Comparison of ENCODE assay signal across 8 cellular contexts in the genomic region with DNA sequence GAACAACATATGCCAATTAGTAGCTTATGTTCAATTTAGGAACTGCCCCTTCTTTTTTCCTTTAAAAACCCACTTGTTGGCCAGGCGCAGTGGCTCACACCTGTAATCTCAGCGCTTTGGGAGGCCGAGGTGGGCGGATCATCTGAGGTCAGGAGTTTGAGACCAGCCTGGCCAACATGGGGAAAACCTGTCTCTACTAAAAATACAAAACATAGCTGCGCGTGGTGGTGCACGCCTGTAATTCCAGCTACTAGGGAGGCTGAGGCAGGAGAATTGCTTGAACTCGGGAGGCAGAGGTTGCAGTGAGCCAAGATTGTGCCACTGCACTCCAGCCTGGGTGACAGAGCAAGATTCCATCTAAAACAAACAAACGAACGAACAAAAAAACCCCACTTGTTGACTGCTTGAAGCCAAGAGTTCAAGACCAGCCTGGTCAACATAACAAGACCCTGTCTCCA. TPM values are rescaled to one million over a fixed set of nuclear protein-coding genes. Genes with fewer than 3 reads are reported as not detected.
DNase-seq lines count a peak whose midpoint lies in the region; ATAC-seq and TF ChIP-seq lines count a peak whose summit lies in the region.
"Not testable (repeated sequence)": the region's sequence is repeated elsewhere in the genome, so short reads cannot be mapped to it uniquely, and the experiment has no call there.

No MANE protein-coding gene starts in this region.

- peaks cover 58% of the 10 kb centered on the region for H3K4me1 Mint-ChIP-seq in dendritic cell treated with granulocyte-macrophage colony-stimulating factor and Interleukin-4, amounts not matched to agents 40 ng/mL and 50 ng/mL, for 4 days (ENCODE audit: low read depth)

- H3K27ac Mint-ChIP-seq in dendritic cell treated with granulocyte-macrophage colony-stimulating factor and Interleukin-4, amounts not matched to agents 40 ng/mL and 50 ng/mL, for 4 days, result peak overlapping the region; percentile 75

- not testable (repeated sequence) for TF ChIP-seq CTCF in OCI-LY7 (conservative IDR thresholded peaks at IDR 0.05; ENCODE audit: low read length)

- ATAC-seq in GM19025 (IDR thresholded peaks at IDR 0.05; ENCODE audit: low read depth, unreplicated experiment) (peak; percentile 7), GM19467 (IDR thresholded peaks at IDR 0.05; ENCODE audit: unreplicated experiment) (peak; percentile 15), HG02571 (IDR thresholded peaks at IDR 0.05; ENCODE audit: unreplicated experiment) (peak; percentile 8), HG02884 (IDR thresholded peaks at IDR 0.05; ENCODE audit: unreplicated experiment) (peak; percentile 7), HG03439 (IDR thresholded peaks at IDR 0.05; ENCODE audit: unreplicated experiment) (peak; percentile 8)

- DNase-seq in OCI-LY7 (ENCODE audit: low spot score), result not testable (repeated sequence)

- H3K9me3 Mint-ChIP-seq in dendritic cell treated with granulocyte-macrophage colony-stimulating factor and Interleukin-4, amounts not matched to agents 40 ng/mL and 50 ng/mL, for 4 days, result not testable (repeated sequence)

- H3K27me3 ChIP-seq in BLaER1, result not testable (repeated sequence)

- not testable (repeated sequence) for H3K4me3 ChIP-seq in BLaER1
- peak overlapping the region; percentile 45 for H3K4me3 ChIP-seq in OCI-LY7 (ENCODE audit: low read depth, low read length, poor library complexity, severe bottlenecking)

- POLR2A ChIA-PET in OCI-LY7 (lab: Charles Lee), result interaction anchor here (0.7 to 2.9 kb wide), 15 partner anchors 15 to 1147 kb away, joined by 3 to 14 read pairs (median 8); a partner anchor contains a TSS

- H3K27me3 Mint-ChIP-seq in dendritic cell treated with granulocyte-macrophage colony-stimulating factor and Interleukin-4, amounts not matched to agents 40 ng/mL and 50 ng/mL, for 4 days, result not testable (repeated sequence)

- H3K36me3 Mint-ChIP-seq in dendritic cell treated with granulocyte-macrophage colony-stimulating factor and Interleukin-4, amounts not matched to agents 40 ng/mL and 50 ng/mL, for 4 days (ENCODE audit: low read depth), result not testable (repeated sequence)

- not testable (repeated sequence) for H3K9me2 ChIP-seq in OCI-LY7 (ENCODE audit: insufficient read depth, low read length)

- H3K4me1 ChIP-seq in BLaER1 (peaks cover 16% of the 10 kb centered on the region), OCI-LY7 (ENCODE audit: insufficient read depth, low read length, poor library complexity, severe bottlenecking) (peaks cover 92% of the 10 kb centered on the region)

- H3K9me3 ChIP-seq in BLaER1, result peaks cover 15% of the 10 kb centered on the region
- peaks cover 24% of the 10 kb centered on the region for H3K9me3 ChIP-seq in OCI-LY7 (ENCODE audit: low read length)

- peak overlapping the region; percentile 56; the same call in 1 of the 2 replicates for H2AFZ ChIP-seq in OCI-LY7 (ENCODE audit: low read length)

- H3K4me2 ChIP-seq in BLaER1 (peak overlapping the region; percentile 59), OCI-LY7 (ENCODE audit: low read length) (peak overlapping the region; percentile 66)

- CTCF ChIA-PET in OCI-LY7 (lab: Charles Lee; ENCODE audit: unreplicated experiment), result interaction anchor here (0.8 to 1.9 kb wide), 2 partner anchors 56 to 171 kb away, joined by 3 to 5 read pairs; no protein-coding TSS in a partner anchor

- H3K9ac ChIP-seq in BLaER1, result not testable (repeated sequence)

- not testable (repeated sequence) for H3K4me3 Mint-ChIP-seq in dendritic cell treated with granulocyte-macrophage colony-stimulating factor and Interleukin-4, amounts not matched to agents 40 ng/mL and 50 ng/mL, for 4 days

- not testable (repeated sequence) for H3K79me2 ChIP-seq in OCI-LY7 (ENCODE audit: insufficient read depth, low read depth, low read length)

- H3K27ac ChIP-seq in BLaER1, result not testable (repeated sequence)
- H3K27ac ChIP-seq in OCI-LY7 (ENCODE audit: low read depth, low read length, poor library complexity, severe bottlenecking), result peak overlapping the region; percentile 96

- BruUV-seq in OCI-LY7 (replicated peaks; lab: Mats Ljungman, UMichigan), result not testable (repeated sequence)

- not testable (repeated sequence) for H4K20me1 ChIP-seq in BLaER1; OCI-LY7 (ENCODE audit: insufficient read depth, low read length)

- intact Hi-C loops in OCI-LY7 (cut with micrococcal nuclease; ENCODE audit: unreplicated experiment), result loop anchor here (1.0 to 2.0 kb wide), 2 partner anchors 14 to 40 kb away; no protein-coding TSS in a partner anchor
- intact Hi-C loops in dendritic cell treated with granulocyte-macrophage colony-stimulating factor and Interleukin-4, amounts not matched to agents 40 ng/mL and 50 ng/mL, for 4 days (cut with micrococcal nuclease), result not testable (repeated sequence)

- H3K36me3 ChIP-seq in BLaER1, result not testable (repeated sequence)
- H3K36me3 ChIP-seq in OCI-LY7 (ENCODE audit: insufficient read depth, low read length), result peaks cover 15% of the 10 kb centered on the region

RNA-seq across cellular contexts. Expression of a gene that starts 42.1 kb away (rescaled TPM):
- 12.7 and 24.3 TPM in 2 replicates for total RNA-seq in OCI-LY7 (2014; rRNA removed; shearing (Covaris generic))
- 23.5 and 28.4 TPM in 2 replicates for total RNA-seq in OCI-LY7 (2022)

RNA-seq across cellular contexts. Expression of a gene that starts 42.1 kb away (rescaled TPM):
- 18.0 and 23.8 TPM in 2 replicates for total RNA-seq in OCI-LY7 (2014; rRNA removed; shearing (Covaris generic))
- 21.6 and 24.1 TPM in 2 replicates for total RNA-seq in OCI-LY7 (2022)

RNA-seq across cellular contexts. Expression of a gene that starts 52.9 kb away (rescaled TPM):
- total RNA-seq in OCI-LY7 (2014; rRNA removed; shearing (Covaris generic)), result 15.1 and 15.7 TPM in 2 replicates
- total RNA-seq in OCI-LY7 (2022), result 24.8 and 31.3 TPM in 2 replicates
